ENCODE assay signal across 8 cellular contexts in the genomic region with DNA sequence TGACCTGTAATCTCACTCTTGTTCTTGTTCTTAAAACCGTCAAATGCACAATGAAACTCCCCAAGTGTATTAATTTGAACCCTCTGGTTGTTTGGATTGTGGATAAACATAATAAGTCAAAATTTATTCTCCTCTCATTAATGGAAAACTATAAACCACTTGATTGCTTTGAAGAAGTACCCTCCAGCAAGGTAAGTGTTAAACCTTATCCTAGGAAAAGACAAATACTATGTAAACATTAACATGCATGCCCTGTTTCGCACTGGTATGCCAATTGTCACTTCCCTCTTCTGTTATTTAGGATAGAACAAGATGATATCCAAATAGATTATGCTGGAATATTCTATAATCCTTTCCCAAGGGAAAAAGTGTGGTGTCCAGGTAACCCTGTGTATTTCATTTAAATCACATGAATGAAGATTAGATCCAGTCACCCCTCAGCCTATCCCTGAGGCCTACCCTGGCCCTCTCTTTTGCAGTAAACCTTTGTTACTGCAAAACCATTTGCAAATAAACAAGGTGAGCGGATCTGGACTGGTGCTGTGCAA. TPM values are rescaled to one million over a fixed set of nuclear protein-coding genes. Genes with fewer than 3 reads are reported as not detected.
A peak's percentile ranks its signal among the peaks of the same experiment; 100 is the strongest.
DNase-seq lines count a peak whose midpoint lies in the region; ATAC-seq and TF ChIP-seq lines count a peak whose summit lies in the region.

No MANE protein-coding gene starts in this region.

- intact Hi-C loops in naive thymus-derived CD4-positive, alpha-beta T cell (cut with micrococcal nuclease): loop anchor here (1.0 to 2.0 kb wide), 5 partner anchors 19 to 905 kb away; no protein-coding TSS in a partner anchor

- no peaks in the 10 kb centered on the region for H3K9me3 ChIP-seq in naive thymus-derived CD4-positive, alpha-beta T cell (ENCODE audit: control insufficient read depth in 2 of 3, low read length in 3 of 3)

- H3K27ac ChIP-seq in naive thymus-derived CD4-positive, alpha-beta T cell (ENCODE audit: low read depth, low read length): peak overlapping the region; percentile 96

- H3K4me1 ChIP-seq in naive thymus-derived CD4-positive, alpha-beta T cell (ENCODE audit: control insufficient read depth in 2 of 2, insufficient read depth in 2 of 2, low read length in 2 of 2): peaks cover 18% of the 10 kb centered on the region in 2 donors

- H3K27ac Mint-ChIP-seq in naive thymus-derived CD4-positive, alpha-beta T cell: peak overlapping the region; percentile 84 to 96 (median 93)

- CTCF ChIA-PET in naive thymus-derived CD4-positive, alpha-beta T cell (lab: Charles Lee): interaction anchor here (0.7 kb wide), 1 partner anchor 95 kb away, joined by 3 read pairs; no protein-coding TSS in a partner anchor

- H3K36me3 ChIP-seq in naive thymus-derived CD4-positive, alpha-beta T cell (ENCODE audit: control insufficient read depth in 2 of 3, insufficient read depth in 3 of 3, low read length in 3 of 3): peaks cover 0 to 11% (median 2%) of the 10 kb centered on the region in 3 experiments

- TF ChIP-seq CTCF in AG09309 (IDR thresholded peaks at IDR 0.05; ENCODE audit: control insufficient read depth, insufficient read depth, low read depth, low read length, missing control alignments): no peak

- POLR2A ChIA-PET in naive thymus-derived CD4-positive, alpha-beta T cell (lab: Charles Lee): interaction anchor here (1.2 to 3.2 kb wide), 8 partner anchors 11 to 139 kb away, joined by 3 to 39 read pairs (median 10); a partner anchor contains a TSS

- peaks cover 29 to 65% (median 53%) of the 10 kb centered on the region in 7 donors for H3K4me1 Mint-ChIP-seq in naive thymus-derived CD4-positive, alpha-beta T cell

- no peak for ATAC-seq in naive thymus-derived CD4-positive, alpha-beta T cell
- ATAC-seq in GM19452 (IDR thresholded peaks at IDR 0.05; ENCODE audit: unreplicated experiment): no peak

- no peaks in the 10 kb centered on the region for H3K27me3 ChIP-seq in naive thymus-derived CD4-positive, alpha-beta T cell (ENCODE audit: control insufficient read depth in 2 of 2, insufficient read depth in 2 of 2, low read length in 2 of 2)

- H3K27me3 Mint-ChIP-seq in naive thymus-derived CD4-positive, alpha-beta T cell: peaks cover 0 to 2% (median 0%) of the 10 kb centered on the region in 5 donors

- H3K4me3 ChIP-seq in AG09309 (ENCODE audit: control insufficient read depth, low read depth, low read length): peak overlapping the region; percentile 93
- H3K4me3 ChIP-seq in Jurkat, Clone E6-1 (ENCODE audit: low read length): peak overlapping the region; percentile 77
- peak overlapping the region; percentile 89 for H3K4me3 ChIP-seq in naive thymus-derived CD4-positive, alpha-beta T cell (ENCODE audit: low read length)

- H3K4me3 Mint-ChIP-seq in naive thymus-derived CD4-positive, alpha-beta T cell: peak overlapping the region; percentile 83 to 96 (median 92)

- DNase-seq in AG09309 (ENCODE audit: low read depth): no peak
- DNase-seq in Jurkat, Clone E6-1 (ENCODE audit: low read depth, low spot score): peak; percentile 37
- peak; percentile 72 for DNase-seq in cerebellar cortex (ENCODE audit: low spot score)
- no peak for DNase-seq in naive thymus-derived CD4-positive, alpha-beta T cell
- no peak for DNase-seq in NCI-H69 (lab: John Stamatoyannopoulos, UW)
- DNase-seq in DMS53 (lab: John Stamatoyannopoulos, UW): no peak
- no peak for DNase-seq in AG08396 (ENCODE audit: low spot score)

- peaks cover 1 to 22% (median 9%) of the 10 kb centered on the region in 11 donors for H3K9me3 Mint-ChIP-seq in naive thymus-derived CD4-positive, alpha-beta T cell

- peaks cover 12 to 34% (median 33%) of the 10 kb centered on the region in 5 donors for H3K36me3 Mint-ChIP-seq in naive thymus-derived CD4-positive, alpha-beta T cell

RNA-seq across cellular contexts. Expression of a gene that starts 1.3 kb away (rescaled TPM):
- 47.0 TPM for polyA plus RNA-seq in Jurkat, Clone E6-1 (2012; ENCODE audit: insufficient read depth, insufficient read length)
- 10 to 100 TPM; 26.4 to 41.7 (median 39.3) TPM for total RNA-seq in naive thymus-derived CD4-positive, alpha-beta T cell
- polyA plus RNA-seq in naive thymus-derived CD4-positive, alpha-beta T cell: 10 to 100 TPM; 60.9 to 73.3 TPM

RNA-seq across cellular contexts. Expression of a gene that starts 40.1 kb away (rescaled TPM):
- 60.7 TPM for polyA plus RNA-seq in Jurkat, Clone E6-1 (2012; ENCODE audit: insufficient read depth, insufficient read length)
- 10 to 100 TPM; 17.6 to 31.2 (median 23.4) TPM for total RNA-seq in naive thymus-derived CD4-positive, alpha-beta T cell
- 10 to 100 TPM; 31.1 to 37.6 TPM for polyA plus RNA-seq in naive thymus-derived CD4-positive, alpha-beta T cell

RNA-seq across cellular contexts. Expression of a gene that starts 57.0 kb away (rescaled TPM):
- 4,149 TPM for polyA plus RNA-seq in Jurkat, Clone E6-1 (2012; ENCODE audit: insufficient read depth, insufficient read length)
- 1,000 to 10,000 TPM; 1,197 to 1,878 (median 1,602) TPM for total RNA-seq in naive thymus-derived CD4-positive, alpha-beta T cell
- 1,000 to 10,000 TPM; 1,224 to 1,352 TPM for polyA plus RNA-seq in naive thymus-derived CD4-positive, alpha-beta T cell

Comparison
In these comparisons a context has a peak if more than half of its experiments do, and no peak if none do; other contexts are left out.
1. DNase-seq: peak in Jurkat, Clone E6-1 (single experiment) and cerebellar cortex (single experiment); none in AG09309 (single experiment), naive thymus-derived CD4-positive, alpha-beta T cell (0 of 9), NCI-H69 (single experiment), DMS53 (single experiment) and AG08396 (single experiment).
2. Peak in every context shown above with its lines, with median percentiles within 50 percentile points of each other: H3K4me3 ChIP-seq.